In the genomic region with DNA sequence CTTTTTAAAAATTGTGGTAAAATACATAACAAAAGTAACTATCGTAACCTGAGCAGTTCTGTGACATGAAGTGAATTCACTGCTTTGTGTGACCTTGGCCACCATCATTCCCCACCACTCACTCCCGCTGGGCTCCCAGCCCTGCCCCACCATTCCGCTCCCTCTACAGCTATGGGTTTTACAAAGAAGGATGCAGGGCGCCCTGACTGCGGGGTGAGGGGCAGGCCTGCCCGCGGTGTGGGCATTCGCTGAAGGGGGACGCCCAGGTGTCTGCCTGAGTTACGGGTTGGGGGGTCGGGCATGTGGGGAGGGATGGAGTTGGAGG, we compare ENCODE assay signal across 8 cellular contexts. TPM values are rescaled to one million over a fixed set of nuclear protein-coding genes. Genes with fewer than 3 reads are reported as not detected.
A peak's percentile ranks its signal among the peaks of the same experiment; 100 is the strongest.
DNase-seq lines count a peak whose midpoint lies in the region; ATAC-seq and TF ChIP-seq lines count a peak whose summit lies in the region.

A gene with protein sequence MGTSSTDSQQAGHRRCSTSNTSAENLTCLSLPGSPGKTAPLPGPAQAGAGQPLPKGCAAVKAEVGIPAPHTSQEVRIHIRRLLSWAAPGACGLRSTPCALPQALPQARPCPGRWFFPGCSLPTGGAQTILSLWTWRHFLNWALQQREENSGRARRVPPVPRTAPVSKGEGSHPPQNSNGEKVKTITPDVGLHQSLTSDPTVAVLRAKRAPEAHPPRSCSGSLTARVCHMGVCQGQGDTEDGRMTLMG (minus strand): TSS at position 38 of the 325 bp plus-strand sequence. CDS start 335 bp downstream, outside the sequence.

- H3K27ac ChIP-seq in HEK293 (ENCODE audit: extremely low read depth, low read depth, low read length), result peak within 1 kb of the TSS; percentile 28; the same call in 1 of the 2 replicates
- peak within 1 kb of the TSS in 20 of 21 experiments; percentile 80 to 98 (median 90) for H3K27ac ChIP-seq in skin epidermis

- peaks cover 14% of the 10 kb centered on the region for H3K4me1 Mint-ChIP-seq in T-helper 2 cell treated with Interferon-gamma antibody and Interleukin-4, amounts not matched to agents 5 μg/mL and 100 μg/mL, for 36 hours (ENCODE audit: low read depth)
- peaks cover 3% of the 10 kb centered on the region for H3K4me1 Mint-ChIP-seq in glutamatergic neuron (ENCODE audit: low read depth, unreplicated experiment)

- H3K36me3 ChIP-seq in HEK293 (ENCODE audit: control insufficient read depth in 2 of 2, insufficient read depth in 1 of 2, low read length in 2 of 2), result peaks cover 0 to 46% of the 10 kb centered on the region in 2 experiments; a peak in 1 of 3 replicates

- no peaks in the 10 kb centered on the region for H3K9me3 ChIP-seq in HEK293 (ENCODE audit: control insufficient read depth, insufficient read depth, low read depth, low read length)

- peaks cover 3% of the 10 kb centered on the region; the same call in 1 of the 2 replicates for H3K4me1 ChIP-seq in HEK293 (ENCODE audit: control insufficient read depth, insufficient read depth, low read length)

- peaks cover 4% of the 10 kb centered on the region for H3K36me3 Mint-ChIP-seq in T-helper 2 cell treated with Interferon-gamma antibody and Interleukin-4, amounts not matched to agents 5 μg/mL and 100 μg/mL, for 36 hours (ENCODE audit: low read depth)
- H3K36me3 Mint-ChIP-seq in glutamatergic neuron (ENCODE audit: unreplicated experiment), result no peaks in the 10 kb centered on the region

- POLR2A ChIA-PET in HEK293 (lab: Yijun Ruan, JAX), result interaction anchor here (0.6 to 3.6 kb wide), 3 partner anchors 11 to 376 kb away, joined by 3 to 25 read pairs (median 3); a partner anchor contains a TSS

- no peaks in the 10 kb centered on the region for H3K27me3 Mint-ChIP-seq in T-helper 2 cell treated with Interferon-gamma antibody and Interleukin-4, amounts not matched to agents 5 μg/mL and 100 μg/mL, for 36 hours (ENCODE audit: low read depth)
- peaks cover 12% of the 10 kb centered on the region for H3K27me3 Mint-ChIP-seq in glutamatergic neuron (ENCODE audit: unreplicated experiment)

- no peak for DNase-seq in T-helper 2 cell treated with Interferon-gamma antibody and Interleukin-4, amounts not matched to agents 5 μg/mL and 100 μg/mL, for 36 hours (ENCODE audit: low spot score)
- DNase-seq in glutamatergic neuron (no peak), GM03348 (ENCODE audit: low spot score) (no peak), NCI-H510A (lab: John Stamatoyannopoulos, UW) (no peak), LoVo (ENCODE audit: low spot score) (no peak)

- ATAC-seq in GM18868 (IDR thresholded peaks at IDR 0.05; ENCODE audit: unreplicated experiment), result no peak

- peak within 1 kb of the TSS; percentile 99 for H3K4me3 Mint-ChIP-seq in T-helper 2 cell treated with Interferon-gamma antibody and Interleukin-4, amounts not matched to agents 5 μg/mL and 100 μg/mL, for 36 hours
- H3K4me3 Mint-ChIP-seq in glutamatergic neuron (ENCODE audit: unreplicated experiment), result peak within 1 kb of the TSS; percentile 93

- TF ChIP-seq CTCF in HEK293 (tag by site-specific recombination; IDR thresholded peaks at IDR 0.05) (no peak), glutamatergic neuron (IDR thresholded peaks at IDR 0.05; ENCODE audit: partially characterized antibody, unreplicated experiment) (no peak)

- H3K4me3 ChIP-seq in HEK293 (ENCODE audit: low read depth, low read length), result peak within 1 kb of the TSS; percentile 44
- peak within 1 kb of the TSS; percentile 43 to 70 (median 53) for H3K4me3 ChIP-seq in skin epidermis

- H3K27ac Mint-ChIP-seq in T-helper 2 cell treated with Interferon-gamma antibody and Interleukin-4, amounts not matched to agents 5 μg/mL and 100 μg/mL, for 36 hours, result peak within 1 kb of the TSS; percentile 100
- peak within 1 kb of the TSS; percentile 52 for H3K27ac Mint-ChIP-seq in glutamatergic neuron (ENCODE audit: unreplicated experiment)

- CTCF ChIA-PET in HEK293 (lab: Yijun Ruan, JAX), result interaction anchor here (0.6 to 1.1 kb wide), 2 partner anchors 30 to 390 kb away, joined by 3 to 4 read pairs; no protein-coding TSS in a partner anchor

- no peaks in the 10 kb centered on the region for H3K9me3 Mint-ChIP-seq in T-helper 2 cell treated with Interferon-gamma antibody and Interleukin-4, amounts not matched to agents 5 μg/mL and 100 μg/mL, for 36 hours
- H3K9me3 Mint-ChIP-seq in glutamatergic neuron (ENCODE audit: unreplicated experiment), result peaks cover 8% of the 10 kb centered on the region

TF ChIP-seq in HEK293, 187 proteins besides CTCF, POLR2A, EP300 and RAD21:
- TF ChIP-seq ZBTB48 (tag by site-specific recombination; IDR thresholded peaks at IDR 0.05) (0 out of 2 replicates have a peak, but pooled peaks have one; percentile 21), ZNF302 (tag by site-specific recombination; IDR thresholded peaks at IDR 0.05; ENCODE audit: low read depth) (no peak)

RNA-seq across cellular contexts. Expression of the gene that starts here (rescaled TPM):
- total RNA-seq in glutamatergic neuron (ENCODE audit: unreplicated experiment), result not detected
